In genomic region chr10:101780187-101780817, GRCh38 we compare ENCODE assay signal across 8 cellular contexts.
DNase-seq lines count a peak whose midpoint lies in the region; ATAC-seq and TF ChIP-seq lines count a peak whose summit lies in the region.

No MANE protein-coding gene starts in this region.

- TF ChIP-seq CTCF in nephron (IDR thresholded peaks at IDR 0.05; ENCODE audit: unreplicated experiment in 3 of 3) = peak in 2 of 3 experiments; percentile 16 to 30

- H3K9me3 ChIP-seq in BLaER1 treated with 17β-estradiol and CSF1 and Interleukin-3, amounts not matched to agents 10 nM and 100 nM (replicated peaks in 1 of 11) = no peaks in the 10 kb centered on the region; a peak in 1 of 22 replicates
- H3K9me3 ChIP-seq in HUES48 (ENCODE audit: control insufficient read depth, insufficient read depth, low read length) = no peaks in the 10 kb centered on the region

- H3K9me3 Mint-ChIP-seq in dendritic cell treated with granulocyte-macrophage colony-stimulating factor and Interleukin-4, amounts not matched to agents 40 ng/mL and 50 ng/mL, for 4 days = no peaks in the 10 kb centered on the region
- no peaks in the 10 kb centered on the region for H3K9me3 Mint-ChIP-seq in nephron

- H3K27me3 Mint-ChIP-seq in dendritic cell treated with granulocyte-macrophage colony-stimulating factor and Interleukin-4, amounts not matched to agents 40 ng/mL and 50 ng/mL, for 4 days = peaks cover 44% of the 10 kb centered on the region
- peaks cover 62% of the 10 kb centered on the region for H3K27me3 Mint-ChIP-seq in nephron (ENCODE audit: low read depth)

- H3K9ac ChIP-seq in BLaER1 treated with 17β-estradiol and CSF1 and Interleukin-3, amounts not matched to agents 10 nM and 100 nM = peak overlapping the region in 6 of 11 experiments; percentile 6 to 58 (median 22); a peak in 3 of 22 replicates
- H3K9ac ChIP-seq in HUES48 (ENCODE audit: low read depth, low read length) = no peak overlapping the region

- DNase-seq in GM03348 (ENCODE audit: low spot score) (no peak), NCI-H446 treated with DMSO at 0.1 percent for 48 hours (lab: John Stamatoyannopoulos, UW) (no peak), SKM-1 treated with dmso at 0.1 percent for 144 hours (lab: John Stamatoyannopoulos, UW; ENCODE audit: unreplicated experiment) (no peak)

- no peak for ATAC-seq in HG03442 (IDR thresholded peaks at IDR 0.05; ENCODE audit: unreplicated experiment)

- H3K36me3 Mint-ChIP-seq in dendritic cell treated with granulocyte-macrophage colony-stimulating factor and Interleukin-4, amounts not matched to agents 40 ng/mL and 50 ng/mL, for 4 days (ENCODE audit: low read depth) = peaks cover 22% of the 10 kb centered on the region
- H3K36me3 Mint-ChIP-seq in nephron (ENCODE audit: low read depth) = peaks cover 12% of the 10 kb centered on the region

- H3K4me3 ChIP-seq in BLaER1 treated with 17β-estradiol and CSF1 and Interleukin-3, amounts not matched to agents 10 nM and 100 nM = peak overlapping the region in 7 of 10 experiments; percentile 44 to 65 (median 53); a peak in 12 of 20 replicates
- peak overlapping the region; percentile 62; the same call in 1 of the 2 replicates for H3K4me3 ChIP-seq in HUES48 (ENCODE audit: low read depth, low read length)

- peaks cover 58% of the 10 kb centered on the region for H3K4me1 Mint-ChIP-seq in dendritic cell treated with granulocyte-macrophage colony-stimulating factor and Interleukin-4, amounts not matched to agents 40 ng/mL and 50 ng/mL, for 4 days (ENCODE audit: low read depth)
- peaks cover 43% of the 10 kb centered on the region for H3K4me1 Mint-ChIP-seq in nephron

- intact Hi-C loops in dendritic cell treated with granulocyte-macrophage colony-stimulating factor and Interleukin-4, amounts not matched to agents 40 ng/mL and 50 ng/mL, for 4 days (cut with micrococcal nuclease) = loop anchor here (2.0 to 5.0 kb wide), 3 partner anchors 37 to 568 kb away; partner anchors contain the start of gene OGA

- H3K4me3 Mint-ChIP-seq in dendritic cell treated with granulocyte-macrophage colony-stimulating factor and Interleukin-4, amounts not matched to agents 40 ng/mL and 50 ng/mL, for 4 days = peak overlapping the region; percentile 72
- H3K4me3 Mint-ChIP-seq in nephron = peak overlapping the region; percentile 63 to 70 (median 65)

- peaks cover 8 to 62% (median 50%) of the 10 kb centered on the region in 11 experiments; a peak in 20 of 22 replicates for H4K20me1 ChIP-seq in BLaER1 treated with 17β-estradiol and CSF1 and Interleukin-3, amounts not matched to agents 10 nM and 100 nM

- H3K4me2 ChIP-seq in BLaER1 treated with 17β-estradiol and CSF1 and Interleukin-3, amounts not matched to agents 10 nM and 100 nM = peak overlapping the region; percentile 77 to 97 (median 90)

- peaks cover 5 to 30% (median 16%) of the 10 kb centered on the region in 11 experiments; a peak in 17 of 22 replicates for H3K36me3 ChIP-seq in BLaER1 treated with 17β-estradiol and CSF1 and Interleukin-3, amounts not matched to agents 10 nM and 100 nM
- H3K36me3 ChIP-seq in HUES48 (ENCODE audit: control insufficient read depth, insufficient read depth, low read length) = peaks cover 12% of the 10 kb centered on the region

- H3K4me1 ChIP-seq in BLaER1 treated with 17β-estradiol and CSF1 and Interleukin-3, amounts not matched to agents 10 nM and 100 nM = peaks cover 46 to 54% (median 51%) of the 10 kb centered on the region in 10 experiments
- H3K4me1 ChIP-seq in HUES48 (ENCODE audit: control insufficient read depth, insufficient read depth, low read length) = peaks cover 42% of the 10 kb centered on the region

- H3K27ac Mint-ChIP-seq in dendritic cell treated with granulocyte-macrophage colony-stimulating factor and Interleukin-4, amounts not matched to agents 40 ng/mL and 50 ng/mL, for 4 days = no peak overlapping the region
- no peak overlapping the region for H3K27ac Mint-ChIP-seq in nephron

- no peak overlapping the region for H3K27ac ChIP-seq in BLaER1 treated with 17β-estradiol and CSF1 and Interleukin-3, amounts not matched to agents 10 nM and 100 nM
- H3K27ac ChIP-seq in HUES48 (ENCODE audit: low read depth, low read length) = peak overlapping the region; percentile 44

- peaks cover 49 to 55% (median 52%) of the 10 kb centered on the region in 11 experiments for H3K27me3 ChIP-seq in BLaER1 treated with 17β-estradiol and CSF1 and Interleukin-3, amounts not matched to agents 10 nM and 100 nM
- peaks cover 33% of the 10 kb centered on the region for H3K27me3 ChIP-seq in HUES48 (ENCODE audit: control insufficient read depth, insufficient read depth, low read length)
